Comparison of ENCODE assay signal across 1 cellular context in the genomic region with DNA sequence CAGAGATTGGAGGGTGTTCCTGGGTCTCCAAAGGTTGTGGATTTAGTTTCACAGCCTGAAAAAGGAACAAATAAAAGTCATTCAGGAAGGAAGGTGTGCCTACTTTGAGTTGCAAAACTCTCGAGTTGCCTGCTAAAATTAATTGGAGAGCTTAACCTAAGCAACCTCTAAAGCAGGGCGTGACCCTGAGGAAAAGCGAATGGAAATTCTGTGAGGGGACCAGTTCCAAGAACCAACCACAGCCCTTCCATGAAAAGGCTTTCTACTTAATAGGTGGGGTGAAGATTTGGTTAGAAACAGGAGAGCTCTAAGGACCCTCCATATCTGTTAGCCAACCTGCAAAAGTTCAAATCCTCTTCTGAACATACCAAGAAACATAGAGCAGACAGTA.
TF ChIP-seq lines count a peak whose summit lies in the region.

No MANE protein-coding gene starts in this region.

TF ChIP-seq in HepG2, 621 proteins besides CTCF, POLR2A, EP300 and RAD21:
- TF ChIP-seq ZNF678 (CRISPR knock-in tag; IDR thresholded peaks at IDR 0.05) (no peak), ZNF337 (CRISPR knock-in tag; IDR thresholded peaks at IDR 0.05; ENCODE audit: borderline replicate concordance, low read depth) (no peak), ZNF432 (CRISPR knock-in tag; IDR thresholded peaks at IDR 0.05; ENCODE audit: borderline replicate concordance) (no peak), U2AF1 (optimal IDR thresholded peaks at IDR 0.05; ENCODE audit: low read depth, low read length) (no peak), KDM2A (CRISPR knock-in tag; IDR thresholded peaks at IDR 0.05; ENCODE audit: borderline replicate concordance, low read depth) (no peak), HIVEP1 (CRISPR knock-in tag; IDR thresholded peaks at IDR 0.05) (no peak), TMF1 (CRISPR knock-in tag; IDR thresholded peaks at IDR 0.05; ENCODE audit: low read depth) (no peak), ADNP (CRISPR knock-in tag; IDR thresholded peaks at IDR 0.05) (no peak)
- TF ChIP-seq, protein P1, sequence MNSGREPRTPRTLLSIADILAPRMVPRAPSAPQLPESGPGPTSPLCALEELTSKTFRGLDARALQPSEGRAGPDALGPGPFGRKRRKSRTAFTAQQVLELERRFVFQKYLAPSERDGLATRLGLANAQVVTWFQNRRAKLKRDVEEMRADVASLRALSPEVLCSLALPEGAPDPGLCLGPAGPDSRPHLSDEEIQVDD (CRISPR knock-in tag; IDR thresholded peaks at IDR 0.05; ENCODE audit: borderline replicate concordance) = no peak
- TF ChIP-seq, protein P2, sequence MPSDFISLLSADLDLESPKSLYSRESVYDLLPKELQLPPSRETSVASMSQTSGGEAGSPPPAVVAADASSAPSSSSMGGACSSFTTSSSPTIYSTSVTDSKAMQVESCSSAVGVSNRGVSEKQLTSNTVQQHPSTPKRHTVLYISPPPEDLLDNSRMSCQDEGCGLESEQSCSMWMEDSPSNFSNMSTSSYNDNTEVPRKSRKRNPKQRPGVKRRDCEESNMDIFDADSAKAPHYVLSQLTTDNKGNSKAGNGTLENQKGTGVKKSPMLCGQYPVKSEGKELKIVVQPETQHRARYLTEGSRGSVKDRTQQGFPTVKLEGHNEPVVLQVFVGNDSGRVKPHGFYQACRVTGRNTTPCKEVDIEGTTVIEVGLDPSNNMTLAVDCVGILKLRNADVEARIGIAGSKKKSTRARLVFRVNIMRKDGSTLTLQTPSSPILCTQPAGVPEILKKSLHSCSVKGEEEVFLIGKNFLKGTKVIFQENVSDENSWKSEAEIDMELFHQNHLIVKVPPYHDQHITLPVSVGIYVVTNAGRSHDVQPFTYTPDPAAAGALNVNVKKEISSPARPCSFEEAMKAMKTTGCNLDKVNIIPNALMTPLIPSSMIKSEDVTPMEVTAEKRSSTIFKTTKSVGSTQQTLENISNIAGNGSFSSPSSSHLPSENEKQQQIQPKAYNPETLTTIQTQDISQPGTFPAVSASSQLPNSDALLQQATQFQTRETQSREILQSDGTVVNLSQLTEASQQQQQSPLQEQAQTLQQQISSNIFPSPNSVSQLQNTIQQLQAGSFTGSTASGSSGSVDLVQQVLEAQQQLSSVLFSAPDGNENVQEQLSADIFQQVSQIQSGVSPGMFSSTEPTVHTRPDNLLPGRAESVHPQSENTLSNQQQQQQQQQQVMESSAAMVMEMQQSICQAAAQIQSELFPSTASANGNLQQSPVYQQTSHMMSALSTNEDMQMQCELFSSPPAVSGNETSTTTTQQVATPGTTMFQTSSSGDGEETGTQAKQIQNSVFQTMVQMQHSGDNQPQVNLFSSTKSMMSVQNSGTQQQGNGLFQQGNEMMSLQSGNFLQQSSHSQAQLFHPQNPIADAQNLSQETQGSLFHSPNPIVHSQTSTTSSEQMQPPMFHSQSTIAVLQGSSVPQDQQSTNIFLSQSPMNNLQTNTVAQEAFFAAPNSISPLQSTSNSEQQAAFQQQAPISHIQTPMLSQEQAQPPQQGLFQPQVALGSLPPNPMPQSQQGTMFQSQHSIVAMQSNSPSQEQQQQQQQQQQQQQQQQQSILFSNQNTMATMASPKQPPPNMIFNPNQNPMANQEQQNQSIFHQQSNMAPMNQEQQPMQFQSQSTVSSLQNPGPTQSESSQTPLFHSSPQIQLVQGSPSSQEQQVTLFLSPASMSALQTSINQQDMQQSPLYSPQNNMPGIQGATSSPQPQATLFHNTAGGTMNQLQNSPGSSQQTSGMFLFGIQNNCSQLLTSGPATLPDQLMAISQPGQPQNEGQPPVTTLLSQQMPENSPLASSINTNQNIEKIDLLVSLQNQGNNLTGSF (CRISPR knock-in tag; IDR thresholded peaks at IDR 0.05) = no peak
- TF ChIP-seq, protein P3, sequence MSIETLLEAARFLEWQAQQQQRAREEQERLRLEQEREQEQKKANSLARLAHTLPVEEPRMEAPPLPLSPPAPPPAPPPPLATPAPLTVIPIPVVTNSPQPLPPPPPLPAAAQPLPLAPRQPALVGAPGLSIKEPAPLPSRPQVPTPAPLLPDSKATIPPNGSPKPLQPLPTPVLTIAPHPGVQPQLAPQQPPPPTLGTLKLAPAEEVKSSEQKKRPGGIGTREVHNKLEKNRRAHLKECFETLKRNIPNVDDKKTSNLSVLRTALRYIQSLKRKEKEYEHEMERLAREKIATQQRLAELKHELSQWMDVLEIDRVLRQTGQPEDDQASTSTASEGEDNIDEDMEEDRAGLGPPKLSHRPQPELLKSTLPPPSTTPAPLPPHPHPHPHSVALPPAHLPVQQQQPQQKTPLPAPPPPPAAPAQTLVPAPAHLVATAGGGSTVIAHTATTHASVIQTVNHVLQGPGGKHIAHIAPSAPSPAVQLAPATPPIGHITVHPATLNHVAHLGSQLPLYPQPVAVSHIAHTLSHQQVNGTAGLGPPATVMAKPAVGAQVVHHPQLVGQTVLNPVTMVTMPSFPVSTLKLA (IDR thresholded peaks at IDR 0.05) = no peak
